In the genomic region with DNA sequence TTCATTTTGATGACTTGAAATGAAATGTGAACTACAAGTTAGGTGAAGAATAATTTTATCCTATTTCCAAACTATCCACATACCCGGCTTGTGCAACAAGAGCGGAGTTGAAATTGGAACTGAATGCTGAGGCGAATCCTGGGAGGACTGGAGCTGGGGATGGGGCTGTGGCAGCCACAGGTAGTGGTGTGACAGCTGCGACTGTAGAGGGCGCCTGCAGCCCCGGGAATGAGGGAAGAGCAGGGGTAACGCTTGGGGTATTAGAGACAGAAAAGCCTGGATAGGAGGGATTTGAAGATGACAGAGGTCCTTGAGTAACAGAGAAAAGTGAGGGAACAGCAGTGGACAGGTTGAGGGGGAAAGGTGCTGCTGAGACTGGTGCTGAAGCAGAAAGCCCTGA, we compare ENCODE assay signal across 2 cellular contexts.
TF ChIP-seq lines count a peak whose summit lies in the region.

No MANE protein-coding gene starts in this region.

TF ChIP-seq in SK-N-SH, 30 proteins besides CTCF, POLR2A, EP300 and RAD21:
- TF ChIP-seq POLR2AphosphoS5 (IDR thresholded peaks at IDR 0.05; ENCODE audit: low read depth, low read length): no peak
- no peak for TF ChIP-seq ELF1 (IDR thresholded peaks at IDR 0.05)
- TF ChIP-seq SMC3 (IDR thresholded peaks at IDR 0.05; ENCODE audit: low read depth, low read length): no peak
- no peak for TF ChIP-seq EZH2phosphoT487 (IDR thresholded peaks at IDR 0.05; ENCODE audit: borderline replicate concordance, low read depth)
- TF ChIP-seq FOXM1 (IDR thresholded peaks at IDR 0.05; ENCODE audit: low read depth): no peak
- TF ChIP-seq YY1 (IDR thresholded peaks at IDR 0.05; ENCODE audit: low read depth): no peak
- TF ChIP-seq CHD2 (IDR thresholded peaks at IDR 0.05; ENCODE audit: low read length, partially characterized antibody): no peak
- TF ChIP-seq, protein P1, sequence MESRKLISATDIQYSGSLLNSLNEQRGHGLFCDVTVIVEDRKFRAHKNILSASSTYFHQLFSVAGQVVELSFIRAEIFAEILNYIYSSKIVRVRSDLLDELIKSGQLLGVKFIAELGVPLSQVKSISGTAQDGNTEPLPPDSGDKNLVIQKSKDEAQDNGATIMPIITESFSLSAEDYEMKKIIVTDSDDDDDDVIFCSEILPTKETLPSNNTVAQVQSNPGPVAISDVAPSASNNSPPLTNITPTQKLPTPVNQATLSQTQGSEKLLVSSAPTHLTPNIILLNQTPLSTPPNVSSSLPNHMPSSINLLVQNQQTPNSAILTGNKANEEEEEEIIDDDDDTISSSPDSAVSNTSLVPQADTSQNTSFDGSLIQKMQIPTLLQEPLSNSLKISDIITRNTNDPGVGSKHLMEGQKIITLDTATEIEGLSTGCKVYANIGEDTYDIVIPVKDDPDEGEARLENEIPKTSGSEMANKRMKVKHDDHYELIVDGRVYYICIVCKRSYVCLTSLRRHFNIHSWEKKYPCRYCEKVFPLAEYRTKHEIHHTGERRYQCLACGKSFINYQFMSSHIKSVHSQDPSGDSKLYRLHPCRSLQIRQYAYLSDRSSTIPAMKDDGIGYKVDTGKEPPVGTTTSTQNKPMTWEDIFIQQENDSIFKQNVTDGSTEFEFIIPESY (IDR thresholded peaks at IDR 0.05; ENCODE audit: borderline replicate concordance, low read depth): no peak
- TF ChIP-seq, protein P2, sequence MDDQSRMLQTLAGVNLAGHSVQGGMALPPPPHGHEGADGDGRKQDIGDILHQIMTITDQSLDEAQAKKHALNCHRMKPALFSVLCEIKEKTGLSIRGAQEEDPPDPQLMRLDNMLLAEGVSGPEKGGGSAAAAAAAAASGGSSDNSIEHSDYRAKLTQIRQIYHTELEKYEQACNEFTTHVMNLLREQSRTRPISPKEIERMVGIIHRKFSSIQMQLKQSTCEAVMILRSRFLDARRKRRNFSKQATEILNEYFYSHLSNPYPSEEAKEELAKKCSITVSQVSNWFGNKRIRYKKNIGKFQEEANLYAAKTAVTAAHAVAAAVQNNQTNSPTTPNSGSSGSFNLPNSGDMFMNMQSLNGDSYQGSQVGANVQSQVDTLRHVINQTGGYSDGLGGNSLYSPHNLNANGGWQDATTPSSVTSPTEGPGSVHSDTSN (IDR thresholded peaks at IDR 0.05): no peak
- TF ChIP-seq, protein P3, sequence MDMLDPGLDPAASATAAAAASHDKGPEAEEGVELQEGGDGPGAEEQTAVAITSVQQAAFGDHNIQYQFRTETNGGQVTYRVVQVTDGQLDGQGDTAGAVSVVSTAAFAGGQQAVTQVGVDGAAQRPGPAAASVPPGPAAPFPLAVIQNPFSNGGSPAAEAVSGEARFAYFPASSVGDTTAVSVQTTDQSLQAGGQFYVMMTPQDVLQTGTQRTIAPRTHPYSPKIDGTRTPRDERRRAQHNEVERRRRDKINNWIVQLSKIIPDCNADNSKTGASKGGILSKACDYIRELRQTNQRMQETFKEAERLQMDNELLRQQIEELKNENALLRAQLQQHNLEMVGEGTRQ (IDR thresholded peaks at IDR 0.05; ENCODE audit: borderline replicate concordance, low read depth, low read length): no peak
- TF ChIP-seq MEF2A (IDR thresholded peaks at IDR 0.05; ENCODE audit: borderline replicate concordance, low read depth): no peak
- no peak for TF ChIP-seq RFX5 (IDR thresholded peaks at IDR 0.05; ENCODE audit: low read length)
- TF ChIP-seq, protein P4, sequence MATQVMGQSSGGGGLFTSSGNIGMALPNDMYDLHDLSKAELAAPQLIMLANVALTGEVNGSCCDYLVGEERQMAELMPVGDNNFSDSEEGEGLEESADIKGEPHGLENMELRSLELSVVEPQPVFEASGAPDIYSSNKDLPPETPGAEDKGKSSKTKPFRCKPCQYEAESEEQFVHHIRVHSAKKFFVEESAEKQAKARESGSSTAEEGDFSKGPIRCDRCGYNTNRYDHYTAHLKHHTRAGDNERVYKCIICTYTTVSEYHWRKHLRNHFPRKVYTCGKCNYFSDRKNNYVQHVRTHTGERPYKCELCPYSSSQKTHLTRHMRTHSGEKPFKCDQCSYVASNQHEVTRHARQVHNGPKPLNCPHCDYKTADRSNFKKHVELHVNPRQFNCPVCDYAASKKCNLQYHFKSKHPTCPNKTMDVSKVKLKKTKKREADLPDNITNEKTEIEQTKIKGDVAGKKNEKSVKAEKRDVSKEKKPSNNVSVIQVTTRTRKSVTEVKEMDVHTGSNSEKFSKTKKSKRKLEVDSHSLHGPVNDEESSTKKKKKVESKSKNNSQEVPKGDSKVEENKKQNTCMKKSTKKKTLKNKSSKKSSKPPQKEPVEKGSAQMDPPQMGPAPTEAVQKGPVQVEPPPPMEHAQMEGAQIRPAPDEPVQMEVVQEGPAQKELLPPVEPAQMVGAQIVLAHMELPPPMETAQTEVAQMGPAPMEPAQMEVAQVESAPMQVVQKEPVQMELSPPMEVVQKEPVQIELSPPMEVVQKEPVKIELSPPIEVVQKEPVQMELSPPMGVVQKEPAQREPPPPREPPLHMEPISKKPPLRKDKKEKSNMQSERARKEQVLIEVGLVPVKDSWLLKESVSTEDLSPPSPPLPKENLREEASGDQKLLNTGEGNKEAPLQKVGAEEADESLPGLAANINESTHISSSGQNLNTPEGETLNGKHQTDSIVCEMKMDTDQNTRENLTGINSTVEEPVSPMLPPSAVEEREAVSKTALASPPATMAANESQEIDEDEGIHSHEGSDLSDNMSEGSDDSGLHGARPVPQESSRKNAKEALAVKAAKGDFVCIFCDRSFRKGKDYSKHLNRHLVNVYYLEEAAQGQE (IDR thresholded peaks at IDR 0.05; ENCODE audit: low read depth, low read length): no peak
- no peak for TF ChIP-seq TCF12 (IDR thresholded peaks at IDR 0.05)
- no peak for TF ChIP-seq RCOR1 (IDR thresholded peaks at IDR 0.05; ENCODE audit: low read length)
- TF ChIP-seq, protein P5, sequence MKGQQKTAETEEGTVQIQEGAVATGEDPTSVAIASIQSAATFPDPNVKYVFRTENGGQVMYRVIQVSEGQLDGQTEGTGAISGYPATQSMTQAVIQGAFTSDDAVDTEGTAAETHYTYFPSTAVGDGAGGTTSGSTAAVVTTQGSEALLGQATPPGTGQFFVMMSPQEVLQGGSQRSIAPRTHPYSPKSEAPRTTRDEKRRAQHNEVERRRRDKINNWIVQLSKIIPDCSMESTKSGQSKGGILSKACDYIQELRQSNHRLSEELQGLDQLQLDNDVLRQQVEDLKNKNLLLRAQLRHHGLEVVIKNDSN (IDR thresholded peaks at IDR 0.05; ENCODE audit: borderline replicate concordance, low read depth): no peak

TF ChIP-seq in SK-N-SH treated with all-trans-retinoic acid at 6 μM for 48 hours, 23 proteins besides CTCF, POLR2A, EP300 and RAD21:
- TF ChIP-seq, protein P6, sequence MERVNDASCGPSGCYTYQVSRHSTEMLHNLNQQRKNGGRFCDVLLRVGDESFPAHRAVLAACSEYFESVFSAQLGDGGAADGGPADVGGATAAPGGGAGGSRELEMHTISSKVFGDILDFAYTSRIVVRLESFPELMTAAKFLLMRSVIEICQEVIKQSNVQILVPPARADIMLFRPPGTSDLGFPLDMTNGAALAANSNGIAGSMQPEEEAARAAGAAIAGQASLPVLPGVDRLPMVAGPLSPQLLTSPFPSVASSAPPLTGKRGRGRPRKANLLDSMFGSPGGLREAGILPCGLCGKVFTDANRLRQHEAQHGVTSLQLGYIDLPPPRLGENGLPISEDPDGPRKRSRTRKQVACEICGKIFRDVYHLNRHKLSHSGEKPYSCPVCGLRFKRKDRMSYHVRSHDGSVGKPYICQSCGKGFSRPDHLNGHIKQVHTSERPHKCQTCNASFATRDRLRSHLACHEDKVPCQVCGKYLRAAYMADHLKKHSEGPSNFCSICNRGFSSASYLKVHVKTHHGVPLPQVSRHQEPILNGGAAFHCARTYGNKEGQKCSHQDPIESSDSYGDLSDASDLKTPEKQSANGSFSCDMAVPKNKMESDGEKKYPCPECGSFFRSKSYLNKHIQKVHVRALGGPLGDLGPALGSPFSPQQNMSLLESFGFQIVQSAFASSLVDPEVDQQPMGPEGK (CRISPR knock-in tag; IDR thresholded peaks at IDR 0.05; ENCODE audit: borderline replicate concordance): no peak
- no peak for TF ChIP-seq RARB (CRISPR knock-in tag; IDR thresholded peaks at IDR 0.05)
- TF ChIP-seq TCF4 (CRISPR knock-in tag; IDR thresholded peaks at IDR 0.05; ENCODE audit: borderline replicate concordance): no peak
- no peak for TF ChIP-seq BACH2 (CRISPR knock-in tag; IDR thresholded peaks at IDR 0.05; ENCODE audit: borderline replicate concordance)
- no peak for TF ChIP-seq ZNF565 (CRISPR knock-in tag; conservative IDR thresholded peaks at IDR 0.05; ENCODE audit: low read depth)
- TF ChIP-seq ESRRG (CRISPR knock-in tag; IDR thresholded peaks at IDR 0.05): no peak
- TF ChIP-seq ZNF70 (CRISPR knock-in tag; IDR thresholded peaks at IDR 0.05): no peak
- TF ChIP-seq ARNTL (CRISPR knock-in tag; IDR thresholded peaks at IDR 0.05; ENCODE audit: borderline replicate concordance, low read depth): no peak
